In the genomic region with DNA sequence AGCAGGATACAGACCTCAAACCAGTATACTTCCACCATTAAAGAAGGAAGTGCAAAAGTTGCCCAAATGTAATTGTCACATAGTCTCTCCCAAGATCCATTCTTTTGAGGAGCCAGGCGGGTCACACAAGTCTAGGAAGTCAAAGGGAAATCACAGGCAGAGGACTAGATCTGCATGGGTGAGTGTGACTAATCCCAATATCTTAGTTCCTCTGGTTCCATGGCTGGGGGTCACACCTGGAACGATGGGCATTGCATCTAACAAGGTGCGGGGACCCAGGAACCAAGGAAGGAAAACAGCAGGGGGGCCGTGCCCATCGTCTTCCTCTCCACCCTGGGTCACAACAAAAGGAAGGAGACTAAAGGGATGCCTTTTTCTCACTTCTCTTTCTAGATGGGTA, we compare ENCODE assay signal across 2 cellular contexts.
"Had no signal": no experiment of that assay in that cellular context is flagged by ENCODE, and none has a peak within 500 bp of the region (broad histone marks: within the 10 kb centered on the region; RNA-seq: fewer than 3 reads in every experiment).

No MANE protein-coding gene starts in this region.

- H3K4me3 ChIP-seq: GM12878 had no signal

- DNase-seq: GF-D8 had no signal
